Comparison of ENCODE assay signal across 1 cellular context in genomic region chr6:82419088-82419720, GRCh38.
A peak's percentile ranks its signal among the peaks of the same experiment; 100 is the strongest.
TF ChIP-seq lines count a peak whose summit lies in the region.

No MANE protein-coding gene starts in this region.

TF ChIP-seq in GM12878, 131 proteins besides CTCF, POLR2A, EP300 and RAD21 (continued from another document):
- TF ChIP-seq ATF2 (IDR thresholded peaks at IDR 0.05; ENCODE audit: low read length) (peak; percentile 15; the same call in 1 of the 2 replicates), RUNX3 (IDR thresholded peaks at IDR 0.05; ENCODE audit: low read length) (peak; percentile 74), JUNB (IDR thresholded peaks at IDR 0.05) (peak; percentile 61), EGR1 (IDR thresholded peaks at IDR 0.05; ENCODE audit: borderline replicate concordance in 1 of 2, low read depth in 2 of 2, low read length in 2 of 2) (no peak)
